Comparison of ENCODE assay signal across 8 cellular contexts in the genomic region with DNA sequence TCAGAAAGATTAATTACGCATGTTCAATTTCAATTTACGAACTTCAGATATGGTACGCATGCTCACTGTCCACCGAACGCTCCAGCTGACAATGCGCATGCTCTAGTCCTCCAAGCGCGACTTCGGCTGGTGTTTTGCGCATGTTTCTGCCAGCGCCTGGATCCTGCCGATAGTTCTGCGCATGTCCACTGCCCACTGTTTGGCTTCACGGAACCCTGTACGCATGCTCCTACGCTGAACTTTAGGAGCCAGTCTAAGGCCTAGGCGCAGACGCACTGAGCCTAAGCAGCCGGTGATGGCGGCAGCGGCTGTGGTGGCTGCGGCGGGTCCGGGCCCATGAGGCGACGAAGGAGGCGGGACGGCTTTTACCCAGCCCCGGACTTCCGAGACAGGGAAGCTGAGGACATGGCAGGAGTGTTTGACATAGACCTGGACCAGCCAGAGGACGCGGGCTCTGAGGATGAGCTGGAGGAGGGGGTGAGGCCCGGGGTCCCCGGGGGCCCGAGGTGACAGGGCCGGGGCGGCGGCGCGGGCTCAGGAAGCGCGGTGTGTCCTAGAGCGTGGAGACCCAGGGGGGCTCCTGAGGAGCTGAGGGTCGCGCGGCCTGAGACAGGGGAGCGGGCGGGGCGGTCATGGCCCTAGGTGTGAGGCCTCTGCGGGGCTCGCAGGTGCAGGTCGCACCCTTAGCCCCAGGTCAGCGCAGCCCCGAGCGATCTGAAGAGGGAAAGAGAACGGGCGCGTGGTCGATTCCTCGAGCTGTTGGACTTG. TPM values are rescaled to one million over a fixed set of nuclear protein-coding genes. Genes with fewer than 3 reads are reported as not detected.
DNase-seq lines count a peak whose midpoint lies in the region; ATAC-seq and TF ChIP-seq lines count a peak whose summit lies in the region.

A gene (plus strand): TSS at position 273 of the 768 bp plus-strand sequence. CDS start 64 bp downstream, at position 337.
A gene with protein sequence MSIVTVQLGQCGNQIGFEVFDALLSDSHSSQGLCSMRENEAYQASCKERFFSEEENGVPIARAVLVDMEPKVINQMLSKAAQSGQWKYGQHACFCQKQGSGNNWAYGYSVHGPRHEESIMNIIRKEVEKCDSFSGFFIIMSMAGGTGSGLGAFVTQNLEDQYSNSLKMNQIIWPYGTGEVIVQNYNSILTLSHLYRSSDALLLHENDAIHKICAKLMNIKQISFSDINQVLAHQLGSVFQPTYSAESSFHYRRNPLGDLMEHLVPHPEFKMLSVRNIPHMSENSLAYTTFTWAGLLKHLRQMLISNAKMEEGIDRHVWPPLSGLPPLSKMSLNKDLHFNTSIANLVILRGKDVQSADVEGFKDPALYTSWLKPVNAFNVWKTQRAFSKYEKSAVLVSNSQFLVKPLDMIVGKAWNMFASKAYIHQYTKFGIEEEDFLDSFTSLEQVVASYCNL (minus strand): TSS at position 95 of the 768 bp plus-strand sequence. CDS start 1,941 bp downstream, outside the sequence.

- no peak within 1 kb of the TSS for H3K18ac ChIP-seq in H9 (ENCODE audit: insufficient read length, low read depth, low read length)

- H3K27me3 Mint-ChIP-seq in H9 (ENCODE audit: low read depth) (no peaks in the 10 kb centered on the region; the same call in 1 of the 2 replicates), nephron progenitor cell (ENCODE audit: low read depth, poor library complexity) (no peaks in the 10 kb centered on the region)
- no peaks in the 10 kb centered on the region for H3K27me3 Mint-ChIP-seq in stimulated activated naive CD8-positive, alpha-beta T cell treated with anti-CD3 and anti-CD28 coated beads, Interleukin-15, amount 100 ng/mL, for 72 hours

- H4K8ac ChIP-seq in H9 (replicated peaks; ENCODE audit: insufficient read length, low read depth, low read length): no peak within 1 kb of the TSS

- WGBS in H9 (ENCODE audit: extremely low coverage, insufficient read length, low lambda C conversion rate): no CpG with 5 or more reads among the region's 60 CpGs

- no peak within 1 kb of the TSS for H2BK120ac ChIP-seq in H9 (ENCODE audit: low read depth, low read length, poor library complexity, severe bottlenecking)

- TF ChIP-seq CTCF in H9 (conservative IDR thresholded peaks at IDR 0.05): no peak
- TF ChIP-seq CTCF in MM.1S (IDR thresholded peaks at IDR 0.05; ENCODE audit: low read length): no peak
- TF ChIP-seq CTCF in nephron progenitor cell (IDR thresholded peaks at IDR 0.05): no peak

- H3K9ac ChIP-seq in H9 (ENCODE audit: extremely low read depth, insufficient read length, low read length): peak within 1 kb of the TSS; percentile 69
- H3K9ac ChIP-seq in MM.1S (ENCODE audit: low read length): peak within 1 kb of the TSS; percentile 84

- no peaks in the 10 kb centered on the region for H3K4me1 ChIP-seq in H9 (ENCODE audit: insufficient read depth, low read length)
- H3K4me1 ChIP-seq in MM.1S (ENCODE audit: low read length): peaks cover 8% of the 10 kb centered on the region; the same call in 1 of the 2 replicates

- peak within 1 kb of the TSS; percentile 83 for H3K4me3 ChIP-seq in MM.1S (ENCODE audit: low read length)

- H3K27ac Mint-ChIP-seq in H9: peak within 1 kb of the TSS in 2 of 3 experiments; percentile 92 to 95; a peak in 5 of 7 replicates
- peak within 1 kb of the TSS; percentile 97 for H3K27ac Mint-ChIP-seq in nephron progenitor cell
- H3K27ac Mint-ChIP-seq in stimulated activated naive CD8-positive, alpha-beta T cell treated with anti-CD3 and anti-CD28 coated beads, Interleukin-15, amount 100 ng/mL, for 72 hours: peak within 1 kb of the TSS; percentile 100

- no peak within 1 kb of the TSS for H4K5ac ChIP-seq in H9 (ENCODE audit: insufficient read length, low read depth, low read length)

- H3K36me3 Mint-ChIP-seq in H9 (ENCODE audit: insufficient read depth in 1 of 3, low read depth in 3 of 3) (peaks cover 6 to 19% (median 18%) of the 10 kb centered on the region in 3 experiments; a peak in 6 of 7 replicates), nephron progenitor cell (ENCODE audit: low read depth) (peaks cover 20% of the 10 kb centered on the region)

- H3K9me3 Mint-ChIP-seq in H9: no peaks in the 10 kb centered on the region
- H3K9me3 Mint-ChIP-seq in nephron progenitor cell: no peaks in the 10 kb centered on the region
- H3K9me3 Mint-ChIP-seq in stimulated activated naive CD8-positive, alpha-beta T cell treated with anti-CD3 and anti-CD28 coated beads, Interleukin-15, amount 100 ng/mL, for 72 hours: no peaks in the 10 kb centered on the region

- no peak within 1 kb of the TSS for H3T11ph ChIP-seq in H9 (ENCODE audit: low read length)

- 0 out of 2 replicates have a peak, but pooled peaks cover 4% of the 10 kb centered on the region for H3F3A ChIP-seq in MM.1S (ENCODE audit: insufficient read depth, low read length)

- no peaks in the 10 kb centered on the region for H3K23me2 ChIP-seq in H9 (ENCODE audit: insufficient read length, low read depth, low read length, poor library complexity, severe bottlenecking)

- H3K9me3 ChIP-seq in H9 (ENCODE audit: control insufficient read depth, low read depth, low read length): no peaks in the 10 kb centered on the region
- H3K9me3 ChIP-seq in MM.1S (replicated peaks; ENCODE audit: insufficient read depth, low read length): no peaks in the 10 kb centered on the region

- H3K4me1 Mint-ChIP-seq in H9 (peaks cover 8 to 13% of the 10 kb centered on the region in 2 experiments), nephron progenitor cell (peaks cover 33% of the 10 kb centered on the region)
- H3K4me1 Mint-ChIP-seq in stimulated activated naive CD8-positive, alpha-beta T cell treated with anti-CD3 and anti-CD28 coated beads, Interleukin-15, amount 100 ng/mL, for 72 hours: peaks cover 54% of the 10 kb centered on the region

- no peak within 1 kb of the TSS for H3K23ac ChIP-seq in H9 (ENCODE audit: insufficient read length, low read depth, low read length)

- H3K9me2 ChIP-seq in MM.1S (replicated peaks; ENCODE audit: insufficient read depth, low read length): no peaks in the 10 kb centered on the region

- H4K20me1 ChIP-seq in H9 (ENCODE audit: control insufficient read depth, insufficient read depth, insufficient read length) (no peaks in the 10 kb centered on the region), MM.1S (ENCODE audit: insufficient read depth, low read length) (peaks cover 6% of the 10 kb centered on the region; the same call in 1 of the 2 replicates)

- H3K36me3 ChIP-seq in MM.1S (replicated peaks; ENCODE audit: insufficient read depth, low read length): no peaks in the 10 kb centered on the region

- H2BK5ac ChIP-seq in H9 (ENCODE audit: insufficient read length, low read length): no peak within 1 kb of the TSS

- no peaks in the 10 kb centered on the region for H3K79me1 ChIP-seq in H9 (ENCODE audit: insufficient read depth, low read depth, low read length, poor library complexity, severe bottlenecking)

- peak within 1 kb of the TSS; percentile 71 for H3K4me2 ChIP-seq in H9 (ENCODE audit: insufficient read depth, insufficient read length, low read length)
- H3K4me2 ChIP-seq in MM.1S (ENCODE audit: low read depth, low read length): peak within 1 kb of the TSS; percentile 86

- H3K27me3 ChIP-seq in H9 (ENCODE audit: insufficient read depth, low read length) (no peaks in the 10 kb centered on the region; the same call in 1 of the 2 replicates), MM.1S (replicated peaks; ENCODE audit: insufficient read depth, low read length) (no peaks in the 10 kb centered on the region)

- H3K79me2 ChIP-seq in H9 (ENCODE audit: insufficient read depth, low read length) (peaks cover 5% of the 10 kb centered on the region; the same call in 1 of the 2 replicates), MM.1S (ENCODE audit: low read length) (peaks cover 71% of the 10 kb centered on the region)

- H3K27ac ChIP-seq in H9 (ENCODE audit: insufficient read length, low read depth, low read length) (no peak within 1 kb of the TSS), MM.1S (ENCODE audit: low read length) (peak within 1 kb of the TSS; percentile 58; the same call in 1 of the 2 replicates)

- no peak within 1 kb of the TSS for H3K4ac ChIP-seq in H9 (ENCODE audit: low read depth, low read length)

- H3K4me3 Mint-ChIP-seq in H9 (peak within 1 kb of the TSS; percentile 93 to 99), nephron progenitor cell (peak within 1 kb of the TSS; percentile 97)
- H3K4me3 Mint-ChIP-seq in stimulated activated naive CD8-positive, alpha-beta T cell treated with anti-CD3 and anti-CD28 coated beads, Interleukin-15, amount 100 ng/mL, for 72 hours: peak within 1 kb of the TSS; percentile 99 to 100

- ATAC-seq in stimulated activated naive CD8-positive, alpha-beta T cell treated with anti-CD3 and anti-CD28 coated beads, Interleukin-15, amount 100 ng/mL, for 72 hours: peak; percentile 98

- no peak within 1 kb of the TSS for H2BK15ac ChIP-seq in H9 (ENCODE audit: low read depth, low read length)

- H4K91ac ChIP-seq in H9 (ENCODE audit: insufficient read length, low read depth, low read length): no peak within 1 kb of the TSS

- H2BK20ac ChIP-seq in H9 (ENCODE audit: low read depth, low read length, poor library complexity, severe bottlenecking): no peak within 1 kb of the TSS

- no peak within 1 kb of the TSS for H3K56ac ChIP-seq in H9 (ENCODE audit: insufficient read length, low read depth, low read length)

- peak within 1 kb of the TSS; percentile 38; the same call in 1 of the 2 replicates for H3K14ac ChIP-seq in H9 (ENCODE audit: insufficient read depth, low read length)

- H2AFZ ChIP-seq in H9 (ENCODE audit: low read length) (no peak within 1 kb of the TSS), MM.1S (ENCODE audit: low read length) (peak within 1 kb of the TSS; percentile 84)

- H2BK12ac ChIP-seq in H9 (ENCODE audit: insufficient read length, low read depth, low read length): no peak within 1 kb of the TSS

- DNase-seq in ELR (ENCODE audit: low read depth) (peak; percentile 100), H9 (peak; percentile 99), MM.1S (peak; percentile 99), SIG-M5 (lab: John Stamatoyannopoulos, UW) (peak; percentile 96), activated gamma-delta T cell treated with Interleukin-2 at 50 U/mL for 16 hours (peak; percentile 96), fibroblast of the conjunctiva (ENCODE audit: low read depth) (peak; percentile 100), nephron progenitor cell (peak; percentile 95)
- DNase-seq in stimulated activated naive CD8-positive, alpha-beta T cell treated with anti-CD3 and anti-CD28 coated beads, Interleukin-15, amount 100 ng/mL, for 72 hours: peak; percentile 97 to 99

- no peak within 1 kb of the TSS for H2AK5ac ChIP-seq in H9 (ENCODE audit: insufficient read length, low read length)

RNA-seq across cellular contexts. Expression of the first gene that starts in this region (rescaled TPM):
- 28.7 and 36.1 TPM in 2 replicates for total RNA-seq in H9 (2021)

RNA-seq across cellular contexts. Expression of the second gene that starts in this region (rescaled TPM):
- total RNA-seq in H9 (2021): 26.4 and 27.1 TPM in 2 replicates
